13 cellular contexts compared by ENCODE assay signal in the genomic region with DNA sequence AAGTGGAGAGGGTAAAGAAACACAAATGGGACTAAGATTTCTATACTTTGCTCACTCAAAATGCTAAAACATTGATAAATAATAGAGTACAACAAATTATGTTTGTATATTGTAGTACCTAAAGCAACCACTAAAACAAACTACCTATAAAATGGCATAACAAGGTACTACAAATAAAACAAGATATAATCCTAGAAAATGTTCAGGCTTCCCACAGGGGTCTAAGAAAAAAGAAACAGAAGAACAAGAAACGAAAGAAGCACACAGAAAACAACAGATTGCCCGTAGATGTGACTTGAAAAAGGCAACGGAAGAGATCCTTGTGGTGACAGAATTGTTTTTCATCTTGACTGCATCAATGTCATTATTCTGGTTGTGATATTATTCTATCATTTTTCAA.
"Had no signal": no experiment of that assay in that cellular context is flagged by ENCODE, and none has a peak within 500 bp of the region (broad histone marks: within the 10 kb centered on the region; RNA-seq: fewer than 3 reads in every experiment).

No MANE protein-coding gene starts in this region.

- H3K4me3 ChIP-seq: adrenal gland, body of pancreas, smooth muscle cell, thyroid gland, uterus had no signal

- H3K27ac ChIP-seq: adrenal gland, body of pancreas, thyroid gland, uterus had no signal

- H3K27ac Mint-ChIP-seq: activated CD4-positive, alpha-beta T cell treated with anti-CD3 and anti-CD28 coated beads for 36 hours; activated naive CD4-positive, alpha-beta T cell treated with anti-CD3 and anti-CD28 coated beads, Interleukin-2, amount 10 ng/mL, durations not matched to agents 7 days and 5 days; activated T-helper 1 cell treated with anti-CD3 and anti-CD28 coated beads, Interleukin-12 subunit alpha, Interleukin-12 subunit beta, Interleukin-2, Interleukin-4 antibody, amounts not matched to agents 30 ng/mL and 10 ng/mL and 1 ng/mL, durations not matched to agents 14 hours and 24 hours and 36 hours had no signal

- H3K27me3 Mint-ChIP-seq: activated CD4-positive, alpha-beta T cell treated with anti-CD3 and anti-CD28 coated beads for 36 hours; activated naive CD4-positive, alpha-beta T cell treated with anti-CD3 and anti-CD28 coated beads, Interleukin-2, amount 10 ng/mL, durations not matched to agents 7 days and 5 days had no signal

- H3K36me3 Mint-ChIP-seq: activated naive CD4-positive, alpha-beta T cell treated with anti-CD3 and anti-CD28 coated beads, Interleukin-2, amount 10 ng/mL, durations not matched to agents 7 days and 5 days had no signal

- H3K9me3 Mint-ChIP-seq: activated naive CD4-positive, alpha-beta T cell treated with anti-CD3 and anti-CD28 coated beads, Interleukin-2, amount 10 ng/mL, durations not matched to agents 7 days and 5 days; activated T-helper 1 cell treated with anti-CD3 and anti-CD28 coated beads, Interleukin-12 subunit alpha, Interleukin-12 subunit beta, Interleukin-2, Interleukin-4 antibody, amounts not matched to agents 30 ng/mL and 10 ng/mL and 1 ng/mL, durations not matched to agents 14 hours and 24 hours and 36 hours had no signal

- H3K4me3 Mint-ChIP-seq: activated CD4-positive, alpha-beta T cell treated with anti-CD3 and anti-CD28 coated beads for 36 hours; activated naive CD4-positive, alpha-beta T cell treated with anti-CD3 and anti-CD28 coated beads, Interleukin-2, amount 10 ng/mL, durations not matched to agents 7 days and 5 days; activated T-helper 1 cell treated with anti-CD3 and anti-CD28 coated beads, Interleukin-12 subunit alpha, Interleukin-12 subunit beta, Interleukin-2, Interleukin-4 antibody, amounts not matched to agents 30 ng/mL and 10 ng/mL and 1 ng/mL, durations not matched to agents 14 hours and 24 hours and 36 hours had no signal

- DNase-seq: activated CD4-positive, alpha-beta T cell treated with anti-CD3 and anti-CD28 coated beads for 36 hours; activated naive CD4-positive, alpha-beta T cell treated with anti-CD3 and anti-CD28 coated beads, Interleukin-2, amount 10 ng/mL, durations not matched to agents 7 days and 5 days; adrenal gland; body of pancreas; hypothalamus; kidney glomerular epithelial cell; posterior cingulate gyrus; right cardiac atrium; T1000; thyroid gland; uterus had no signal

- ATAC-seq: activated CD4-positive, alpha-beta T cell treated with anti-CD3 and anti-CD28 coated beads for 36 hours; body of pancreas; right cardiac atrium had no signal

- H3K4me1 Mint-ChIP-seq: activated CD4-positive, alpha-beta T cell treated with anti-CD3 and anti-CD28 coated beads for 36 hours; activated naive CD4-positive, alpha-beta T cell treated with anti-CD3 and anti-CD28 coated beads, Interleukin-2, amount 10 ng/mL, durations not matched to agents 7 days and 5 days had no signal
